ENCODE assay signal across 1 cellular context in the genomic region with DNA sequence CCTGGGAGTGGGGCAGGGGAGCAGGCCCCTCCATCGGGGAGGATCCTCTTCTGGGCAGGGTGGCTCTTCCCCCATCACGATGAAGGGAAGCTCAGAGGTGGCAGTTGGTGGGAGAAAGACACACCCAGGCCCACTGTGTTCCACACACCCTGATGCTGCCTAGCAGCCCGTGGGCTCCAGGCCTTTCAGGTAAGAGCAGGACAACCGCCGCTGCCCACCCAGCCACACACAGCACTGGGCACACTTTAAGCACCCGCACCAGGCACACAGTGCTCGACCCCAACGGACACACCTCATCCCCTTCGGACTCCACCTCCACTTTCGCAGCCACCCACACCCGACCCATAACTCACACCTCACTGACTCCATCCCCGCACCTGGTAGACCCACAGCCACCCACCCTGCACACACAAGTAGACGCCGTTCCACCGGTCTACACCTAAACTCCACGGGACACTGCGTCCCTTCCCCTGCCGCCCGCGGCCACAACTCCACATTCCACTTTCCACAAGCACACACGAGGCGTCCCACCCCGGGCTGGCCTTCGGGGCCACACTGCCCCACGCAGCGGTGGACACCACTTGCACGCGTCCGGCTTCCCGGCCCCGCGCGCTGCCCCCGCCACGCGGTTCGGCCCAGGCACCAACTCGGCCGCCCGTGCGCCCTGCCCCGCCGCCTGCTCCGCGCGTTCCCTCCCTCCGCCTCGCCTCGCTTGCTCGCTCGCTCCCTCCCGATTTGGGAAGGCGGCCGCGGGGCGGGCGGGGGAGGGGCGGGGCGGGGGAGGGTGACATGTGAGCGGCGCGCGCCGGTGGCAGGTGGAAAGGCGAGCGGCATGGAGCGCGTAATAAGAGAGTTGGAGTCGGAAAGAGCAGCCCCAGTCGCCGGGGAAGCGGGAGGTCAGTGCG.
TF ChIP-seq lines count a peak whose summit lies in the region.

Gene KCNQ4, plus strand, starts transcription at position 787 of the 905 bp plus-strand sequence. CDS start 307 bp downstream, outside the sequence.

TF ChIP-seq in H1, 55 proteins besides CTCF, POLR2A, EP300 and RAD21 (continued from another document):
- TF ChIP-seq RFX5 (IDR thresholded peaks at IDR 0.05; ENCODE audit: borderline replicate concordance, low read depth, low read length) (no peak), NANOG (IDR thresholded peaks at IDR 0.05; ENCODE audit: insufficient read depth, low read depth, low read length, poor library complexity, severe bottlenecking) (no peak), JUND (IDR thresholded peaks at IDR 0.05; ENCODE audit: low read length) (no peak), CREB1 (IDR thresholded peaks at IDR 0.05) (no peak), CHD7 (IDR thresholded peaks at IDR 0.05; ENCODE audit: insufficient replicate concordance, low read length) (no peak), E2F6 (IDR thresholded peaks at IDR 0.05) (peak; percentile 86), MAFK (IDR thresholded peaks at IDR 0.05; ENCODE audit: low read depth, low read length) (no peak), PHF8 (conservative IDR thresholded peaks at IDR 0.05; ENCODE audit: low read depth, low read length) (no peak), KDM4A (IDR thresholded peaks at IDR 0.05; ENCODE audit: low read depth, low read length, severe bottlenecking) (no peak), ASH2L (IDR thresholded peaks at IDR 0.05; ENCODE audit: low read length) (no peak), ATF3 (IDR thresholded peaks at IDR 0.05; ENCODE audit: insufficient read depth, low read depth, low read length) (no peak), KDM1A (IDR thresholded peaks at IDR 0.05; ENCODE audit: borderline replicate concordance, low read length) (no peak), GABPA (IDR thresholded peaks at IDR 0.05; ENCODE audit: borderline replicate concordance, insufficient read depth, low read length) (no peak), RNF2 (IDR thresholded peaks at IDR 0.05; ENCODE audit: borderline replicate concordance, low read depth, low read length, missing control alignments, poor library complexity, severe bottlenecking) (peak; percentile 37), EZH2 (IDR thresholded peaks at IDR 0.05; ENCODE audit: low read depth, low read length, severe bottlenecking) (peak; percentile 45), SP1 (IDR thresholded peaks at IDR 0.05; ENCODE audit: low read depth, low read length) (no peak)
- TF ChIP-seq, protein P1, sequence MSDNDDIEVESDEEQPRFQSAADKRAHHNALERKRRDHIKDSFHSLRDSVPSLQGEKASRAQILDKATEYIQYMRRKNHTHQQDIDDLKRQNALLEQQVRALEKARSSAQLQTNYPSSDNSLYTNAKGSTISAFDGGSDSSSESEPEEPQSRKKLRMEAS (IDR thresholded peaks at IDR 0.05): peak; percentile 87
- TF ChIP-seq, protein P2, sequence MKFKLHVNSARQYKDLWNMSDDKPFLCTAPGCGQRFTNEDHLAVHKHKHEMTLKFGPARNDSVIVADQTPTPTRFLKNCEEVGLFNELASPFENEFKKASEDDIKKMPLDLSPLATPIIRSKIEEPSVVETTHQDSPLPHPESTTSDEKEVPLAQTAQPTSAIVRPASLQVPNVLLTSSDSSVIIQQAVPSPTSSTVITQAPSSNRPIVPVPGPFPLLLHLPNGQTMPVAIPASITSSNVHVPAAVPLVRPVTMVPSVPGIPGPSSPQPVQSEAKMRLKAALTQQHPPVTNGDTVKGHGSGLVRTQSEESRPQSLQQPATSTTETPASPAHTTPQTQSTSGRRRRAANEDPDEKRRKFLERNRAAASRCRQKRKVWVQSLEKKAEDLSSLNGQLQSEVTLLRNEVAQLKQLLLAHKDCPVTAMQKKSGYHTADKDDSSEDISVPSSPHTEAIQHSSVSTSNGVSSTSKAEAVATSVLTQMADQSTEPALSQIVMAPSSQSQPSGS (IDR thresholded peaks at IDR 0.05; ENCODE audit: low read length): no peak
